ENCODE assay signal across 9 cellular contexts in the genomic region with DNA sequence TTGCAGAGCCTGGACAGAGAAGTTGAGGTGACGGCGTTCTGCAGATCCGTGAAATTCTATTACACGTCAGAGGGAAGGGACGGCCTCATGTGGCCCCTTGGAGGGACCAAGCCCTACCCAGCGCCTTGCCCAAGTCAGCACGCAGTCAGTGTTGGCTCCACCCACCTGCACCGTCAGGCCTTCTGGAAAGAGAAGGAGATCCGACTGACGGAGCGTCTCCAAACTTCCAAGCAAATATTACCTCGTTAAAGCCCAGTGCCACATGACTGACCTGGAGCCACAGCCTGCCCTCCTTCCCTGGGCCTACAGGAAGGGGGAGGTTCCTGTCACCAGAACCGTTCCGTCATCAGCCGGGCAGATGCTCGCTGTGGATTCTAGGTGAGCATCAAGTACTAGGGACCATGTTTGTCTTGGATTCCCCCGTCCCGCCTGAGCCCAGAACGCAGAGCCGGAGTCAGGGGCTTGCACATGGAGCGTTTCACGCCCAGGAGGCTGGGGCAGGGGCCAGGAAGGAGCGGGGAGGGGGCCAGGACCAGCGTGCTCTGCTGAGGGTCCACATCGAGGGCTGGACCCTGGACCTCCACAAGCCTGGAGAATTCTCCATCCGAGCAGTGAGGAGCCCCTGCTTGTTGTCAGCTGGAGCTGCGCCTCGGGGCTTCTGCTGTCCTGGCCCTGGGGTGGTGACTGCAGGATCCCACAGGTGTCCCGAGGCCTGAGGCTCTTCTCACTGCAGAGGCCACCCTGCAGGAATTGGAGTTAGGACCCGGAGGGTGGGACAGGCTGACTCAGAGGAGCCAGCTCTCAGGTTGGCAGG. TPM values are rescaled to one million over a fixed set of nuclear protein-coding genes. Genes with fewer than 3 reads are reported as not detected.
DNase-seq lines count a peak whose midpoint lies in the region; ATAC-seq and TF ChIP-seq lines count a peak whose summit lies in the region.
"Had no signal": no experiment of that assay in that cellular context is flagged by ENCODE, and none has a peak within 500 bp of the region (broad histone marks: within the 10 kb centered on the region; RNA-seq: fewer than 3 reads in every experiment).

No MANE protein-coding gene starts in this region.

- ATAC-seq in Right ventricle myocardium inferior: no peak
- ATAC-seq in heart right ventricle: no peak
- no peak for ATAC-seq in lower lobe of right lung
- ATAC-seq in HG02870 (IDR thresholded peaks at IDR 0.05; ENCODE audit: unreplicated experiment): no peak

- TF ChIP-seq CTCF in heart right ventricle (IDR thresholded peaks at IDR 0.05) (no peak), lower lobe of right lung (IDR thresholded peaks at IDR 0.05) (no peak)

- intact Hi-C loops in Right ventricle myocardium inferior (cut with DNase I) (no loop called here), heart right ventricle (cut with DNase I) (loop anchor here in 2 of 10 donors (2.0 to 10.0 kb wide), 2 partner anchors 22 to 272 kb away; partner anchors contain the start of gene METRNL (in 1 of the 2)), lower lobe of right lung (cut with DNase I) (no loop called here)

- no peak overlapping the region for H3K4me3 ChIP-seq in heart right ventricle
- no peak overlapping the region for H3K4me3 ChIP-seq in lower lobe of right lung

- DNase-seq in Right ventricle myocardium inferior (ENCODE audit: missing footprints) (peak; percentile 37), heart right ventricle (no peak), lower lobe of right lung (peak; percentile 42), ureter (ENCODE audit: low spot score) (peak; percentile 41), NCI-H1694 (lab: John Stamatoyannopoulos, UW) (no peak), cortex of kidney (lab: John Stamatoyannopoulos, UW) (no peak)
- peak; percentile 10 for DNase-seq in activated CD8-positive, alpha-beta memory T cell treated with anti-CD3 and anti-CD28 coated beads, Interleukin-2, amount 50 U/mL, for 4 hours
- DNase-seq: AML-193 had no signal

- no peaks in the 10 kb centered on the region for H3K27me3 ChIP-seq in heart right ventricle
- H3K27me3 ChIP-seq in lower lobe of right lung (ENCODE audit: low read depth): no peaks in the 10 kb centered on the region

- H3K4me1 ChIP-seq in heart right ventricle (peaks cover 4 to 51% (median 33%) of the 10 kb centered on the region in 9 donors), lower lobe of right lung (peaks cover 25% of the 10 kb centered on the region)

- H3K27ac ChIP-seq in heart right ventricle: peak overlapping the region in 5 of 10 donors; percentile 3 to 76 (median 60)
- H3K27ac ChIP-seq in lower lobe of right lung: no peak overlapping the region

- WGBS in heart right ventricle, 2 donors: 78 to 86% methylated on average over 30 of the region's 30 CpGs

- H3K9me3 ChIP-seq in heart right ventricle (no peaks in the 10 kb centered on the region), lower lobe of right lung (no peaks in the 10 kb centered on the region)

- H3K36me3 ChIP-seq in heart right ventricle (no peaks in the 10 kb centered on the region), lower lobe of right lung (no peaks in the 10 kb centered on the region)

RNA-seq across cellular contexts. Expression of gene METRNL, which starts 22.6 kb away (rescaled TPM):
- total RNA-seq in Right ventricle myocardium inferior: 70.1 TPM
- total RNA-seq in heart right ventricle: 10 to 100 TPM; 56.0 to 90.1 (median 70.9) TPM
- 100 to 1,000 TPM in 1 of 2 donors, 10 to 100 TPM in 1; 39.0 to 134 TPM for polyA plus RNA-seq in heart right ventricle
- total RNA-seq in lower lobe of right lung: 59.8 TPM
- 74.4 TPM for total RNA-seq in ureter

Comparison
In these comparisons a context has a peak if more than half of its experiments do, and no peak if none do; other contexts are left out.
1. DNase-seq: peak in Right ventricle myocardium inferior (single experiment), activated CD8-positive, alpha-beta memory T cell treated with anti-CD3 and anti-CD28 coated beads, Interleukin-2, amount 50 U/mL, for 4 hours (single experiment), lower lobe of right lung (single experiment) and ureter (single experiment); none in heart right ventricle (0 of 2), NCI-H1694 (single experiment) and cortex of kidney (single experiment).